11 cellular contexts compared by ENCODE assay signal in genomic region chr3:152556731-152557254, GRCh38.
DNase-seq lines count a peak whose midpoint lies in the region; ATAC-seq and TF ChIP-seq lines count a peak whose summit lies in the region.
"Had no signal": no experiment of that assay in that cellular context is flagged by ENCODE, and none has a peak within 500 bp of the region (broad histone marks: within the 10 kb centered on the region; RNA-seq: fewer than 3 reads in every experiment).

No MANE protein-coding gene starts in this region.

- no peaks in the 10 kb centered on the region for H3K27me3 ChIP-seq in RWPE2 (ENCODE audit: insufficient read depth, poor library complexity, severe bottlenecking)

- H3K36me3 Mint-ChIP-seq in HFFc6 (ENCODE audit: low read depth): peaks cover 5% of the 10 kb centered on the region; the same call in 1 of the 2 replicates

- peak overlapping the region; percentile 5; the same call in 1 of the 2 replicates for H3K27ac Mint-ChIP-seq in HFFc6
- H3K27ac Mint-ChIP-seq: dendritic cell treated with granulocyte-macrophage colony-stimulating factor and Interleukin-4, amounts not matched to agents 40 ng/mL and 50 ng/mL, for 4 days; stimulated activated naive CD8-positive, alpha-beta T cell treated with anti-CD3 and anti-CD28 coated beads, Interleukin-15, Interleukin-2, amounts not matched to agents 100 ng/mL and 50 ng/mL, for 24 hours had no signal

- no peak overlapping the region for H3K4me3 Mint-ChIP-seq in HFFc6
- H3K4me3 Mint-ChIP-seq: dendritic cell treated with granulocyte-macrophage colony-stimulating factor and Interleukin-4, amounts not matched to agents 40 ng/mL and 50 ng/mL, for 4 days; stimulated activated naive CD8-positive, alpha-beta T cell treated with anti-CD3 and anti-CD28 coated beads, Interleukin-15, Interleukin-2, amounts not matched to agents 100 ng/mL and 50 ng/mL, for 24 hours had no signal

- H3K9me3 Mint-ChIP-seq in HFFc6: peaks cover 7% of the 10 kb centered on the region; the same call in 1 of the 2 replicates
- H3K9me3 Mint-ChIP-seq: stimulated activated naive CD8-positive, alpha-beta T cell treated with anti-CD3 and anti-CD28 coated beads, Interleukin-15, Interleukin-2, amounts not matched to agents 100 ng/mL and 50 ng/mL, for 24 hours had no signal

- peaks cover 16% of the 10 kb centered on the region for H3K4me1 Mint-ChIP-seq in HFFc6 (ENCODE audit: low read depth)

- TF ChIP-seq CTCF in HFFc6 (IDR thresholded peaks at IDR 0.05): no peak
- no peak for TF ChIP-seq CTCF in RWPE2 (IDR thresholded peaks at IDR 0.05; ENCODE audit: poor library complexity, severe bottlenecking)

- DNase-seq in HFFc6: peak; percentile 27
- no peak for DNase-seq in RWPE2 (ENCODE audit: low spot score)
- no peak for DNase-seq in left lobe of liver (ENCODE audit: low spot score)
- no peak for DNase-seq in NCI-H2107 treated with DMSO at 0.1 percent for 48 hours (lab: John Stamatoyannopoulos, UW; ENCODE audit: unreplicated experiment)
- no peak for DNase-seq in NK-92 treated with Interleukin-12 subunit alpha and Interleukin-12 subunit beta, amount 100 ng/mL, for 24 hours (lab: John Stamatoyannopoulos, UW)
- DNase-seq in activated CD4-positive, alpha-beta T cell treated with anti-CD3 and anti-CD28 coated beads for 4 hours: no peak
- no peak for DNase-seq in islet precursor cell

- H3K36me3 ChIP-seq in RWPE2 (ENCODE audit: low read depth): no peaks in the 10 kb centered on the region

- H3K27me3 Mint-ChIP-seq in HFFc6 (ENCODE audit: insufficient read depth): peaks cover 2% of the 10 kb centered on the region
- H3K27me3 Mint-ChIP-seq: dendritic cell treated with granulocyte-macrophage colony-stimulating factor and Interleukin-4, amounts not matched to agents 40 ng/mL and 50 ng/mL, for 4 days; stimulated activated naive CD8-positive, alpha-beta T cell treated with anti-CD3 and anti-CD28 coated beads, Interleukin-15, Interleukin-2, amounts not matched to agents 100 ng/mL and 50 ng/mL, for 24 hours had no signal

- peaks cover 2% of the 10 kb centered on the region for H3K9me3 ChIP-seq in RWPE2 (ENCODE audit: severe bottlenecking)

- peak overlapping the region; percentile 13 for H3K27ac ChIP-seq in RWPE2 (ENCODE audit: poor library complexity, severe bottlenecking)

- no peak overlapping the region for H3K4me3 ChIP-seq in RWPE2 (ENCODE audit: severe bottlenecking)

- H3K4me1 ChIP-seq in RWPE2 (ENCODE audit: insufficient read depth, poor library complexity, severe bottlenecking): peaks cover 8% of the 10 kb centered on the region

- ATAC-seq in GM18498 (IDR thresholded peaks at IDR 0.05; ENCODE audit: unreplicated experiment) (peak; percentile 82), RWPE2 (ENCODE audit: low read depth) (peak; percentile 67), left lobe of liver (peak; percentile 44)
- ATAC-seq: HCT116 had no signal
